ENCODE assay signal across 16 cellular contexts in genomic region chr21:39319814-39320332, GRCh38. TPM values are rescaled to one million over a fixed set of nuclear protein-coding genes. Genes with fewer than 3 reads are reported as not detected.
DNase-seq lines count a peak whose midpoint lies in the region; ATAC-seq and TF ChIP-seq lines count a peak whose summit lies in the region.
"Had no signal": no experiment of that assay in that cellular context is flagged by ENCODE, and none has a peak within 500 bp of the region (broad histone marks: within the 10 kb centered on the region; RNA-seq: fewer than 3 reads in every experiment).

No MANE protein-coding gene starts in this region.

- H3K27ac ChIP-seq in mammary epithelial cell (ENCODE audit: insufficient read depth, low read depth, low read length) (no peak overlapping the region), upper lobe of right lung (peak overlapping the region; percentile 44)
- H3K27ac ChIP-seq: tibial nerve had no signal

- DNase-seq in mammary epithelial cell (no peak), MCF 10A (ENCODE audit: unreplicated experiment) (no peak), epithelial cell of esophagus (ENCODE audit: low read depth) (peak; percentile 47), iris pigment epithelial cell (ENCODE audit: low read depth) (peak; percentile 12), upper lobe of right lung (no peak), inferior parietal cortex (ENCODE audit: extremely low spot score) (no peak)
- no peak for DNase-seq in activated effector memory CD4-positive, alpha-beta T cell treated with Interleukin-2 at 50 U/mL for 16 hours
- DNase-seq: activated effector memory CD4-positive, alpha-beta T cell treated with anti-CD3 and anti-CD28 coated beads, Interleukin-2, amount 50 U/mL, for 16 hours; COR-L47; islet precursor cell; naive thymus-derived CD4-positive, alpha-beta T cell; NCI-H1092; stimulated activated CD8-positive, alpha-beta memory T cell treated with anti-CD3 and anti-CD28 coated beads, Interleukin-4, amount 100 ng/mL, for 48 hours had no signal

- H3K36me3 Mint-ChIP-seq in MCF 10A (ENCODE audit: insufficient read depth, unreplicated experiment) = peaks cover 6% of the 10 kb centered on the region
- H3K36me3 Mint-ChIP-seq: WTC11 had no signal

- H3K9me3 ChIP-seq in mammary epithelial cell (replicated peaks; ENCODE audit: insufficient read depth, low read length) (peaks cover 5% of the 10 kb centered on the region), upper lobe of right lung (no peaks in the 10 kb centered on the region)
- H3K9me3 ChIP-seq: tibial nerve had no signal

- no peaks in the 10 kb centered on the region for H3K27me3 Mint-ChIP-seq in MCF 10A (ENCODE audit: insufficient read depth, unreplicated experiment)
- H3K27me3 Mint-ChIP-seq: naive thymus-derived CD4-positive, alpha-beta T cell had no signal

- in situ Hi-C loops in mammary epithelial cell (cut with MboI; ENCODE audit: low sequenced_read_pairs in 2 of 2) = loop anchor here in 1 of 2 donors (10.0 kb wide), 1 partner anchor 65 kb away; a partner anchor contains a TSS

- BruUV-seq in mammary epithelial cell (replicated peaks; lab: Mats Ljungman, UMichigan) = no TSS peak
- BruUV-seq in MCF 10A (replicated peaks; lab: Mats Ljungman, UMichigan) = no TSS peak

- H3K4me1 ChIP-seq in mammary epithelial cell (ENCODE audit: insufficient read depth, low read length) = peaks cover 37% of the 10 kb centered on the region
- peaks cover 6% of the 10 kb centered on the region for H3K4me1 ChIP-seq in upper lobe of right lung

- TF ChIP-seq CTCF in mammary epithelial cell (conservative IDR thresholded peaks at IDR 0.05 in 1 of 2, IDR thresholded peaks at IDR 0.05 in 1 of 2; ENCODE audit: extremely low read depth in 1 of 2, insufficient read depth in 1 of 2, low read depth in 1 of 2, low read length in 2 of 2) = no peak
- TF ChIP-seq CTCF in MCF 10A (IDR thresholded peaks at IDR 0.05; ENCODE audit: unreplicated experiment) = no peak
- TF ChIP-seq CTCF in epithelial cell of esophagus (IDR thresholded peaks at IDR 0.05; ENCODE audit: insufficient read depth, low read depth, low read length, missing control alignments) = no peak
- TF ChIP-seq CTCF in upper lobe of right lung (IDR thresholded peaks at IDR 0.05) = no peak

- dilution Hi-C loops in mammary epithelial cell (cut with HindIII; ENCODE audit: low sequenced_read_pairs) = no loop called here

- H3K4me3 ChIP-seq in mammary epithelial cell (replicated peaks in 1 of 3; ENCODE audit: insufficient read depth in 1 of 3, low read depth in 2 of 3, low read length in 3 of 3) = no peak overlapping the region
- no peak overlapping the region for H3K4me3 ChIP-seq in epithelial cell of esophagus (ENCODE audit: low read length)
- H3K4me3 ChIP-seq in upper lobe of right lung = no peak overlapping the region
- H3K4me3 ChIP-seq: tibial nerve had no signal

- 88% methylated on average over 3 of the region's 3 CpGs for WGBS in mammary epithelial cell (ENCODE audit: low coverage, missing lambda C conversion rate)

- POLR2A ChIA-PET in MCF 10A (lab: Yijun Ruan, JAX) = interaction anchor here (1.7 kb wide), 2 partner anchors 26 to 28 kb away, joined by 5 read pairs; partner anchors contain the start of gene HMGN1

- no peaks in the 10 kb centered on the region for H3K79me2 ChIP-seq in mammary epithelial cell (ENCODE audit: insufficient read depth, low read length)

- CTCF ChIA-PET in mammary epithelial cell (lab: Charles Lee; ENCODE audit: low non-redundant PET) (no interaction called here), MCF 10A (lab: Yijun Ruan, JAX) (no interaction called here)

- no peak overlapping the region for H3K4me2 ChIP-seq in mammary epithelial cell (ENCODE audit: insufficient read depth, low read depth, low read length)

- H3K36me3 ChIP-seq in mammary epithelial cell (ENCODE audit: insufficient read depth, low read length) = no peaks in the 10 kb centered on the region
- no peaks in the 10 kb centered on the region for H3K36me3 ChIP-seq in upper lobe of right lung
- H3K36me3 ChIP-seq: tibial nerve had no signal

- no peak overlapping the region for H3K4me3 Mint-ChIP-seq in MCF 10A (ENCODE audit: unreplicated experiment)
- H3K4me3 Mint-ChIP-seq: naive thymus-derived CD4-positive, alpha-beta T cell; WTC11 had no signal

- H4K20me1 ChIP-seq in mammary epithelial cell (ENCODE audit: insufficient read depth, low read length) = no peaks in the 10 kb centered on the region

- H2AFZ ChIP-seq in mammary epithelial cell (ENCODE audit: low read depth, low read length) = peak overlapping the region; percentile 6

- H3K4me1 Mint-ChIP-seq in MCF 10A (ENCODE audit: insufficient read depth, unreplicated experiment) = peaks cover 26% of the 10 kb centered on the region
- H3K4me1 Mint-ChIP-seq: WTC11 had no signal

- H3K9me3 Mint-ChIP-seq in MCF 10A (ENCODE audit: unreplicated experiment) = no peaks in the 10 kb centered on the region
- H3K9me3 Mint-ChIP-seq: naive thymus-derived CD4-positive, alpha-beta T cell; WTC11 had no signal

- no peak overlapping the region for H3K9ac ChIP-seq in mammary epithelial cell (ENCODE audit: insufficient read depth, low read length)

- no peak overlapping the region for H3K27ac Mint-ChIP-seq in MCF 10A (ENCODE audit: low read depth, unreplicated experiment)
- H3K27ac Mint-ChIP-seq: WTC11 had no signal

- ATAC-seq in upper lobe of right lung (no peak), GM18511 (IDR thresholded peaks at IDR 0.05; ENCODE audit: unreplicated experiment) (no peak)
- ATAC-seq: naive thymus-derived CD4-positive, alpha-beta T cell; WTC11 had no signal

- intact Hi-C loops in mammary epithelial cell (cut with micrococcal nuclease) = loop anchor here (2.0 kb wide), 1 partner anchor 61 kb away; a partner anchor contains a TSS
- intact Hi-C loops in MCF 10A (cut with micrococcal nuclease) = no loop called here
- intact Hi-C loops in upper lobe of right lung (cut with DNase I) = loop anchor here (10.0 kb wide), 1 partner anchor 65 kb away; a partner anchor contains a TSS

- H3K27me3 ChIP-seq in mammary epithelial cell (ENCODE audit: insufficient read depth, low read length) (no peaks in the 10 kb centered on the region), upper lobe of right lung (no peaks in the 10 kb centered on the region)
- H3K27me3 ChIP-seq: tibial nerve had no signal

RNA-seq across cellular contexts. Expression of gene BRWD1, which starts 6.4 kb away (rescaled TPM):
- total RNA-seq in mammary epithelial cell (10 to 100 TPM; 29.2 to 60.0 TPM), MCF 10A (2022) (36.0 and 45.4 TPM in 2 replicates), upper lobe of right lung (40.5 TPM)
- 6.5 TPM for polyA plus RNA-seq in mammary epithelial cell
- polyA minus RNA-seq in mammary epithelial cell = 36.1 TPM

RNA-seq across cellular contexts. Expression of gene HMGN1, which starts 29.0 kb away (rescaled TPM):
- total RNA-seq in mammary epithelial cell = 100 to 1,000 TPM; 118 to 285 TPM
- 124 TPM for polyA plus RNA-seq in mammary epithelial cell
- polyA minus RNA-seq in mammary epithelial cell = 52.9 TPM
- 360 TPM in 2 replicates for total RNA-seq in MCF 10A (2022)
- total RNA-seq in upper lobe of right lung = 170 TPM

Comparison
In these comparisons a context has a peak if more than half of its experiments do, and no peak if none do; other contexts are left out.
1. DNase-seq: peak in epithelial cell of esophagus (single experiment) and iris pigment epithelial cell (single experiment); none in mammary epithelial cell (single experiment), MCF 10A (single experiment), upper lobe of right lung (single experiment), activated effector memory CD4-positive, alpha-beta T cell treated with Interleukin-2 at 50 U/mL for 16 hours (single experiment) and inferior parietal cortex (single experiment).